In genomic region chr11:47018637-47019036, GRCh38 we compare ENCODE assay signal across 35 cellular contexts.
DNase-seq lines count a peak whose midpoint lies in the region; ATAC-seq, FAIRE-seq and TF ChIP-seq lines count a peak whose summit lies in the region.
"Had no signal": no experiment of that assay in that cellular context is flagged by ENCODE, and none has a peak within 500 bp of the region (broad histone marks: within the 10 kb centered on the region; RNA-seq: fewer than 3 reads in every experiment).

No MANE protein-coding gene starts in this region.

- H3K27me3 Mint-ChIP-seq in chondrocyte (ENCODE audit: low read depth) = no peaks in the 10 kb centered on the region
- H3K27me3 Mint-ChIP-seq: B cell; CD4-positive, alpha-beta memory T cell; CD4-positive, alpha-beta T cell; CD4-positive, CD25-positive, alpha-beta regulatory T cell; CD8-positive, alpha-beta memory T cell had no signal

- H4K20me1 ChIP-seq in HepG2 (ENCODE audit: insufficient read depth, low read length) = no peaks in the 10 kb centered on the region
- no peaks in the 10 kb centered on the region for H4K20me1 ChIP-seq in GM12878 (ENCODE audit: control insufficient read depth, insufficient read depth)
- H4K20me1 ChIP-seq: BLaER1; BLaER1 treated with 17β-estradiol and CSF1 and Interleukin-3, amounts not matched to agents 10 nM and 100 nM had no signal

- H3K4me3 Mint-ChIP-seq in chondrocyte (ENCODE audit: unreplicated experiment) = no peak overlapping the region
- H3K4me3 Mint-ChIP-seq: B cell; CD14-positive monocyte; CD4-positive, alpha-beta memory T cell; CD4-positive, alpha-beta T cell; CD4-positive, CD25-positive, alpha-beta regulatory T cell; CD8-positive, alpha-beta memory T cell; CD8-positive, alpha-beta T cell had no signal

- no peak overlapping the region for H3K27ac ChIP-seq in HepG2 (ENCODE audit: extremely low read length, insufficient read depth, low read length)
- H3K27ac ChIP-seq in right lobe of liver = no peak overlapping the region
- no peak overlapping the region for H3K27ac ChIP-seq in GM12878 (ENCODE audit: control insufficient read depth, insufficient read depth)
- H3K27ac ChIP-seq in Peyer's patch = no peak overlapping the region
- H3K27ac ChIP-seq: 22Rv1; A549; BLaER1; BLaER1 treated with 17β-estradiol and CSF1 and Interleukin-3, amounts not matched to agents 10 nM and 100 nM; C4-2B had no signal

- H3K9me3 ChIP-seq in HepG2 (ENCODE audit: low read length) (no peaks in the 10 kb centered on the region), right lobe of liver (no peaks in the 10 kb centered on the region), GM12878 (replicated peaks; ENCODE audit: control insufficient read depth, insufficient read depth, low read length) (peaks cover 4% of the 10 kb centered on the region; the same call in 2 of the 3 replicates), Peyer's patch (no peaks in the 10 kb centered on the region)
- H3K9me3 ChIP-seq: A549, BE2C, BLaER1, Caco-2 had no signal

- H3K36me3 ChIP-seq in HepG2 (replicated peaks in 1 of 2; ENCODE audit: control insufficient read depth in 1 of 2, insufficient read depth in 2 of 2, low read length in 2 of 2) = no peaks in the 10 kb centered on the region
- H3K36me3 ChIP-seq in right lobe of liver = no peaks in the 10 kb centered on the region
- H3K36me3 ChIP-seq in GM12878 (ENCODE audit: control insufficient read depth in 2 of 2, insufficient read depth in 2 of 2, low read length in 1 of 2) = no peaks in the 10 kb centered on the region
- no peaks in the 10 kb centered on the region for H3K36me3 ChIP-seq in Peyer's patch
- H3K36me3 ChIP-seq: BE2C; BLaER1; BLaER1 treated with 17β-estradiol and CSF1 and Interleukin-3, amounts not matched to agents 10 nM and 100 nM had no signal

- intact Hi-C loops in HepG2 (cut with micrococcal nuclease; ENCODE audit: unreplicated experiment) = no loop called here
- intact Hi-C loops in right lobe of liver (cut with DNase I) = no loop called here
- intact Hi-C loops in GM12878 (cut with micrococcal nuclease; ENCODE audit: unreplicated experiment) = no loop called here

- WGBS in HepG2 (ENCODE audit: low lambda C conversion rate) = 100% methylated on average over 1 of the region's 1 CpG
- 100% methylated on average over 1 of the region's 1 CpG for WGBS in right lobe of liver (ENCODE audit: insufficient coverage, low coverage, low lambda C conversion rate, missing lambda C conversion rate)
- 100% methylated on average over 1 of the region's 1 CpG for WGBS in GM12878 (ENCODE audit: insufficient coverage, insufficient replicate concordance, low lambda C conversion rate, missing lambda C conversion rate)

- SMC1A ChIA-PET in GM12878 (lab: Charles Lee; ENCODE audit: uncharacterized antibody, unreplicated experiment) = interaction anchor here (1.0 to 1.9 kb wide), 2 partner anchors 10 to 17 kb away, joined by 3 to 7 read pairs; no protein-coding TSS in a partner anchor

- no peak for TF ChIP-seq RAD21 in HepG2 (CRISPR knock-in tag; IDR thresholded peaks at IDR 0.05)
- no peak for TF ChIP-seq RAD21 in GM12878 (IDR thresholded peaks at IDR 0.05; ENCODE audit: insufficient read depth, low read depth, low read length)

- H3K4me2 ChIP-seq in HepG2 (ENCODE audit: low read depth, low read length) = no peak overlapping the region
- 0 out of 2 replicates have a peak overlapping the region, but pooled peaks have one; percentile 9 for H3K4me2 ChIP-seq in GM12878 (ENCODE audit: control insufficient read depth, insufficient read depth)
- H3K4me2 ChIP-seq: A549; BLaER1; BLaER1 treated with 17β-estradiol and CSF1 and Interleukin-3, amounts not matched to agents 10 nM and 100 nM had no signal

- no peaks in the 10 kb centered on the region for H3K79me2 ChIP-seq in HepG2 (ENCODE audit: insufficient read depth, low read length)
- no peaks in the 10 kb centered on the region for H3K79me2 ChIP-seq in GM12878 (ENCODE audit: control insufficient read depth, insufficient read depth, low read length)

- H2AFZ ChIP-seq in HepG2 (ENCODE audit: low read length) (no peak overlapping the region), GM12878 (ENCODE audit: control insufficient read depth, low read depth, low read length) (no peak overlapping the region)

- H3K4me1 ChIP-seq in HepG2 (ENCODE audit: insufficient read depth, low read length) = no peaks in the 10 kb centered on the region
- no peaks in the 10 kb centered on the region for H3K4me1 ChIP-seq in right lobe of liver
- H3K4me1 ChIP-seq in GM12878 (ENCODE audit: control insufficient read depth, insufficient read depth, low read length) = peaks cover 14% of the 10 kb centered on the region
- H3K4me1 ChIP-seq in Peyer's patch = no peaks in the 10 kb centered on the region
- H3K4me1 ChIP-seq: A549, BE2C, BLaER1, Caco-2 had no signal

- no peaks in the 10 kb centered on the region for H3K9me3 Mint-ChIP-seq in chondrocyte (ENCODE audit: low read depth)
- H3K9me3 Mint-ChIP-seq: CD4-positive, alpha-beta T cell; CD8-positive, alpha-beta memory T cell; CD8-positive, alpha-beta T cell had no signal

- no peak for DNase-seq in HepG2 (ENCODE audit: low spot score)
- DNase-seq in right lobe of liver = no peak
- no peak for DNase-seq in GM12878 (ENCODE audit: low read depth, low spot score)
- no peak for DNase-seq in chondrocyte (ENCODE audit: low spot score)
- DNase-seq in Peyer's patch = no peak
- DNase-seq in anterior cingulate cortex (lab: John Stamatoyannopoulos, UW) = no peak
- DNase-seq: 8988T; ACHN; AML-193; BE2C; C1 segment of cervical spinal cord; Caco-2; Calu3; CD4-positive, alpha-beta memory T cell; CD4-positive, alpha-beta T cell; CD8-positive, alpha-beta memory T cell; CD8-positive, alpha-beta T cell; COR-L47; DMS 273 treated with DMSO at 0.1 percent for 48 hours; DMS153; DMS53; DMS79; DMS79 treated with DMSO at 0.1 percent for 48 hours; DND-41; EL had no signal

- peak overlapping the region; percentile 69 for H3K27ac Mint-ChIP-seq in chondrocyte (ENCODE audit: unreplicated experiment)
- H3K27ac Mint-ChIP-seq: B cell; CD4-positive, alpha-beta T cell; CD4-positive, CD25-positive, alpha-beta regulatory T cell; CD8-positive, alpha-beta T cell had no signal

- RAD21 ChIA-PET in GM12878 (lab: Charles Lee; ENCODE audit: unreplicated experiment) = interaction anchor here (0.7 kb wide), 1 partner anchor 92 kb away, joined by 3 read pairs; no protein-coding TSS in a partner anchor

- CTCF ChIA-PET in HepG2 (lab: Yijun Ruan, JAX; ENCODE audit: low intra/inter-chr PET ratio, low total read pairs) = no interaction called here
- CTCF ChIA-PET in GM12878 (lab: Yijun Ruan, JAX) = interaction anchor here (1.1 kb wide), 1 partner anchor 134 kb away, joined by 3 read pairs; no protein-coding TSS in a partner anchor

- no peak for TF ChIP-seq POLR2A in HepG2 (IDR thresholded peaks at IDR 0.05; ENCODE audit: insufficient read depth in 1 of 2, low read depth in 2 of 2, low read length in 2 of 2)
- no peak for TF ChIP-seq POLR2A in right lobe of liver (IDR thresholded peaks at IDR 0.05)
- TF ChIP-seq POLR2A in GM12878 (IDR thresholded peaks at IDR 0.05; ENCODE audit: low read depth, low read length) = no peak
- TF ChIP-seq POLR2A in Peyer's patch (IDR thresholded peaks at IDR 0.05) = no peak

- no peak for TF ChIP-seq EP300 in HepG2 (IDR thresholded peaks at IDR 0.05; ENCODE audit: low read depth in 2 of 2, low read length in 2 of 2)
- no peak for TF ChIP-seq EP300 in HepG2 (CRISPR knock-in tag; IDR thresholded peaks at IDR 0.05; ENCODE audit: borderline replicate concordance)
- TF ChIP-seq EP300 in GM12878 (IDR thresholded peaks at IDR 0.05; ENCODE audit: borderline replicate concordance in 1 of 2, control insufficient read depth in 1 of 2, low read depth in 2 of 2, low read length in 2 of 2) = no peak

- TF ChIP-seq CTCF in HepG2 (CRISPR knock-in tag; IDR thresholded peaks at IDR 0.05) = no peak
- TF ChIP-seq CTCF in right lobe of liver (IDR thresholded peaks at IDR 0.05) = no peak
- TF ChIP-seq CTCF in GM12878 (IDR thresholded peaks at IDR 0.05 in 2 of 3, conservative IDR thresholded peaks at IDR 0.05 in 1 of 3; ENCODE audit: control insufficient read depth in 2 of 3, extremely low read depth in 1 of 3, insufficient read depth in 1 of 3, low read depth in 3 of 3, low read length in 3 of 3) = no peak
- TF ChIP-seq CTCF in chondrocyte (IDR thresholded peaks at IDR 0.05) = no peak
- TF ChIP-seq CTCF in Peyer's patch (IDR thresholded peaks at IDR 0.05) = no peak

- peaks cover 2% of the 10 kb centered on the region for H3K36me3 Mint-ChIP-seq in chondrocyte (ENCODE audit: low read depth)
- H3K36me3 Mint-ChIP-seq: CD14-positive monocyte; CD8-positive, alpha-beta T cell had no signal

- in situ Hi-C loops in HepG2 (cut with HindIII; ENCODE audit: extremely low pct_ligation_motif_present, low pct_unique_long_range_greater_than_20kb) (no loop called here), GM12878 (cut with MboI) (no loop called here)

- peaks cover 2% of the 10 kb centered on the region for H3K4me1 Mint-ChIP-seq in chondrocyte (ENCODE audit: low read depth)
- H3K4me1 Mint-ChIP-seq: CD14-positive monocyte; CD8-positive, alpha-beta memory T cell had no signal

- H3K27me3 ChIP-seq in HepG2 (ENCODE audit: control insufficient read depth in 1 of 2, insufficient read depth in 2 of 2, low read length in 2 of 2) (no peaks in the 10 kb centered on the region), right lobe of liver (no peaks in the 10 kb centered on the region), GM12878 (replicated peaks in 1 of 2; ENCODE audit: control insufficient read depth in 2 of 2, insufficient read depth in 2 of 2, low read length in 1 of 2) (no peaks in the 10 kb centered on the region), Peyer's patch (no peaks in the 10 kb centered on the region)
- H3K27me3 ChIP-seq: BE2C; BLaER1; BLaER1 treated with 17β-estradiol and CSF1 and Interleukin-3, amounts not matched to agents 10 nM and 100 nM had no signal

- no peak overlapping the region for H3K4me3 ChIP-seq in HepG2 (replicated peaks in 1 of 3; ENCODE audit: insufficient read depth in 1 of 3, low read depth in 2 of 3, low read length in 3 of 3)
- no peak overlapping the region for H3K4me3 ChIP-seq in right lobe of liver
- H3K4me3 ChIP-seq in GM12878 = no peak overlapping the region
- H3K4me3 ChIP-seq in Peyer's patch = no peak overlapping the region
- H3K4me3 ChIP-seq: A549; BLaER1; BLaER1 treated with 17β-estradiol and CSF1 and Interleukin-3, amounts not matched to agents 10 nM and 100 nM had no signal

- no peak overlapping the region for H3K9ac ChIP-seq in HepG2 (ENCODE audit: insufficient read depth, low read depth, low read length)
- no peak overlapping the region for H3K9ac ChIP-seq in GM12878 (ENCODE audit: control insufficient read depth, insufficient read depth, low read length)
- H3K9ac ChIP-seq: BLaER1; BLaER1 treated with 17β-estradiol and CSF1 and Interleukin-3, amounts not matched to agents 10 nM and 100 nM had no signal

- FAIRE-seq in HepG2 (lab: Jason Lieb, UNC) (no peak), GM12878 (lab: Jason Lieb, UNC) (no peak)
- FAIRE-seq: A204.1, A549, D721Med had no signal

- no TSS peak for BruUV-seq in HepG2 (replicated peaks; lab: Mats Ljungman, UMichigan)
- no TSS peak for BruUV-seq in GM12878 (replicated peaks; lab: Mats Ljungman, UMichigan)

- ATAC-seq in HepG2 (no peak), right lobe of liver (no peak), GM12878 (no peak)
- ATAC-seq: A549; CD8-positive, alpha-beta T cell had no signal

- POLR2A ChIA-PET in HepG2 (lab: Yijun Ruan, JAX) (no interaction called here), GM12878 (lab: Charles Lee) (interaction anchor here (0.6 to 0.8 kb wide), 3 partner anchors 17 to 43 kb away, joined by 3 read pairs; no protein-coding TSS in a partner anchor)

TF ChIP-seq in GM12878, 131 proteins besides CTCF, POLR2A, EP300 and RAD21 (continues in another document):
- TF ChIP-seq NR2F1 (conservative IDR thresholded peaks at IDR 0.05) = no peak
